In the genomic region with DNA sequence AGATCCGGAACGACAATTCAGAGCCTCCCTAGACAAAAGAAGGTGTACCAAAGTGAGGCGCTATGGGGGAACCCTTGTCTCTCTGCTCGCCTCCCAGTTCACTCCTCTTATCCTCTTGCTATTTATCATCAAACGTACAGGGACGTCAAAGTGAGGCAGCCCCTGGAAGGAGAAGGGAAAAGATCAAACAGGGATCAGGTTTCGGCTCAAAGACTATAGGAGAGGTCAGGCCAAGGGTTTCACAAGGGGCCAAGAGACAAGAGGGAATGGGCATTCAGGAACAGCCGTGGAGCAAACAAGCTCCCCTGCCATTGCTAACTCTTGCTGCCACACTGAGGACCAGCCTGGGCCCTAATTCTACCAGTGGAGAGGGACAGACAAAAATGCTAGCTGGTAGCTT, we compare ENCODE assay signal across 16 cellular contexts.
"Had no signal": no experiment of that assay in that cellular context is flagged by ENCODE, and none has a peak within 500 bp of the region (broad histone marks: within the 10 kb centered on the region; RNA-seq: fewer than 3 reads in every experiment).

No MANE protein-coding gene starts in this region.

- H3K27ac Mint-ChIP-seq: activated CD8-positive, alpha-beta T cell treated with anti-CD3 and anti-CD28 coated beads for 36 hours; activated naive CD8-positive, alpha-beta T cell treated with anti-CD3 and anti-CD28 coated beads for 36 hours; stimulated activated memory B cell treated with anti-CD40 and anti-IgM and Interleukin-4, amounts not matched to agents 10 μg/mL and 1 μg/mL and 100 μg/mL, for 72 hours; T-helper 1 cell treated with Interleukin-12 subunit alpha and Interleukin-12 subunit beta and Interleukin-4 antibody, amounts not matched to agents 30 μg/mL and 1 μg/mL, for 36 hours had no signal

- H3K4me3 ChIP-seq: lower lobe of right lung had no signal

- H3K27ac ChIP-seq: lower lobe of right lung had no signal

- ATAC-seq: activated CD8-positive, alpha-beta T cell treated with anti-CD3 and anti-CD28 coated beads for 36 hours; activated T-cell treated with anti-CD3 and anti-CD28 coated beads, Interleukin-2, amount 50 U/mL, for 4 hours; stimulated activated memory B cell treated with anti-CD40 and anti-IgM and Interleukin-4, amounts not matched to agents 10 μg/mL and 1 μg/mL and 100 μg/mL, for 72 hours had no signal

- H3K9me3 ChIP-seq: lower lobe of right lung had no signal

- H3K36me3 Mint-ChIP-seq: activated naive CD8-positive, alpha-beta T cell treated with anti-CD3 and anti-CD28 coated beads for 36 hours; stimulated activated memory B cell treated with anti-CD40 and anti-IgM and Interleukin-4, amounts not matched to agents 10 μg/mL and 1 μg/mL and 100 μg/mL, for 72 hours had no signal

- H3K36me3 ChIP-seq: lower lobe of right lung had no signal

- H3K9me3 Mint-ChIP-seq: activated CD8-positive, alpha-beta T cell treated with anti-CD3 and anti-CD28 coated beads for 36 hours; activated naive CD8-positive, alpha-beta T cell treated with anti-CD3 and anti-CD28 coated beads for 36 hours; activated T-cell treated with anti-CD3 and anti-CD28 coated beads, Interleukin-2, amount 50 U/mL, for 4 hours; T-helper 1 cell treated with Interleukin-12 subunit alpha and Interleukin-12 subunit beta and Interleukin-4 antibody, amounts not matched to agents 30 μg/mL and 1 μg/mL, for 36 hours had no signal

- H3K4me1 Mint-ChIP-seq: activated naive CD8-positive, alpha-beta T cell treated with anti-CD3 and anti-CD28 coated beads for 36 hours; stimulated activated memory B cell treated with anti-CD40 and anti-IgM and Interleukin-4, amounts not matched to agents 10 μg/mL and 1 μg/mL and 100 μg/mL, for 72 hours had no signal

- H3K27me3 Mint-ChIP-seq: activated CD8-positive, alpha-beta T cell treated with anti-CD3 and anti-CD28 coated beads for 36 hours; activated naive CD8-positive, alpha-beta T cell treated with anti-CD3 and anti-CD28 coated beads for 36 hours; stimulated activated memory B cell treated with anti-CD40 and anti-IgM and Interleukin-4, amounts not matched to agents 10 μg/mL and 1 μg/mL and 100 μg/mL, for 72 hours had no signal

- DNase-seq: activated CD4-positive, alpha-beta T cell treated with anti-CD3 and anti-CD28 coated beads for 48 hours; activated CD8-positive, alpha-beta T cell treated with anti-CD3 and anti-CD28 coated beads for 36 hours; activated gamma-delta T cell treated with Interleukin-2 at 50 U/mL for 16 hours; activated naive CD8-positive, alpha-beta T cell treated with anti-CD3 and anti-CD28 coated beads for 36 hours; activated T-cell treated with anti-CD3 and anti-CD28 coated beads, Interleukin-2, amount 50 U/mL, for 4 hours; amygdala; dermis blood vessel endothelial cell; erythroblast; hippocampal formation; kidney glomerular epithelial cell; lower lobe of right lung; midbrain; stimulated activated CD4-positive, alpha-beta T cell treated with anti-CD3 and anti-CD28 coated beads, Interleukin-2, amount 100 ng/mL, for 48 hours; trophoblast cell had no signal

- H3K4me3 Mint-ChIP-seq: activated CD8-positive, alpha-beta T cell treated with anti-CD3 and anti-CD28 coated beads for 36 hours; activated naive CD8-positive, alpha-beta T cell treated with anti-CD3 and anti-CD28 coated beads for 36 hours; activated T-cell treated with anti-CD3 and anti-CD28 coated beads, Interleukin-2, amount 50 U/mL, for 4 hours; stimulated activated memory B cell treated with anti-CD40 and anti-IgM and Interleukin-4, amounts not matched to agents 10 μg/mL and 1 μg/mL and 100 μg/mL, for 72 hours; T-helper 1 cell treated with Interleukin-12 subunit alpha and Interleukin-12 subunit beta and Interleukin-4 antibody, amounts not matched to agents 30 μg/mL and 1 μg/mL, for 36 hours had no signal

- H3K4me1 ChIP-seq: lower lobe of right lung had no signal
